21 cellular contexts compared by ENCODE assay signal in genomic region chrX:85994787-85995186, GRCh38. TPM values are rescaled to one million over a fixed set of nuclear protein-coding genes. Genes with fewer than 3 reads are reported as not detected.
DNase-seq lines count a peak whose midpoint lies in the region; ATAC-seq and TF ChIP-seq lines count a peak whose summit lies in the region.
"Had no signal": no experiment of that assay in that cellular context is flagged by ENCODE, and none has a peak within 500 bp of the region (broad histone marks: within the 10 kb centered on the region; RNA-seq: fewer than 3 reads in every experiment).

No MANE protein-coding gene starts in this region.

- H3K36me3 Mint-ChIP-seq in stimulated activated naive B cell treated with anti-CD40 and anti-IgM and Interleukin-4, amounts not matched to agents 10 μg/mL and 1 μg/mL and 100 μg/mL, for 72 hours = peaks cover 3 to 5% of the 10 kb centered on the region in 2 donors
- peaks cover 5% of the 10 kb centered on the region for H3K36me3 Mint-ChIP-seq in activated CD4-positive, alpha-beta T cell treated with anti-CD3 and anti-CD28 coated beads, Interleukin-2, amount 10 ng/mL, durations not matched to agents 24 days and 14 days (ENCODE audit: low read depth)

- intact Hi-C loops in activated CD4-positive, alpha-beta T cell treated with anti-CD3 and anti-CD28 coated beads, Interleukin-2, amount 10 ng/mL, durations not matched to agents 24 days and 14 days (cut with micrococcal nuclease) = no loop called here

- H3K27me3 Mint-ChIP-seq in stimulated activated naive B cell treated with anti-CD40 and anti-IgM and Interleukin-4, amounts not matched to agents 10 μg/mL and 1 μg/mL and 100 μg/mL, for 72 hours = no peaks in the 10 kb centered on the region
- no peaks in the 10 kb centered on the region for H3K27me3 Mint-ChIP-seq in activated CD4-positive, alpha-beta T cell treated with anti-CD3 and anti-CD28 coated beads, Interleukin-2, amount 10 ng/mL, durations not matched to agents 24 days and 14 days
- H3K27me3 Mint-ChIP-seq: B cell, IgD-negative memory B cell had no signal

- peak; percentile 7 for DNase-seq in DMS53 (lab: John Stamatoyannopoulos, UW)
- no peak for DNase-seq in DMS53 treated with DMSO at 0.1 percent for 48 hours (lab: John Stamatoyannopoulos, UW; ENCODE audit: unreplicated experiment)
- DNase-seq in choroid plexus epithelial cell (ENCODE audit: low read depth) = peak; percentile 6
- peak; percentile 24 for DNase-seq in iris pigment epithelial cell (ENCODE audit: low read depth)
- DNase-seq in stimulated activated naive B cell treated with anti-CD40 and anti-IgM and Interleukin-4, amounts not matched to agents 10 μg/mL and 1 μg/mL and 100 μg/mL, for 72 hours = no peak
- DNase-seq in globus pallidus (ENCODE audit: low spot score) = no peak
- DNase-seq in activated CD4-positive, alpha-beta T cell treated with anti-CD3 and anti-CD28 coated beads, Interleukin-2, amount 10 ng/mL, durations not matched to agents 24 days and 14 days = no peak
- DNase-seq: GDM1; Kasumi-1; MG63; NCI-H1048; NCI-H1436; NCI-H2029 treated with DMSO at 0.1 percent for 48 hours; NCI-H2171; NCI-H446; NK-92 treated with Interleukin-12 subunit alpha and Interleukin-12 subunit beta, amount 100 ng/mL, for 24 hours; Peyer's patch had no signal

- peaks cover 0 to 3% of the 10 kb centered on the region in 2 donors for H3K9me3 Mint-ChIP-seq in stimulated activated naive B cell treated with anti-CD40 and anti-IgM and Interleukin-4, amounts not matched to agents 10 μg/mL and 1 μg/mL and 100 μg/mL, for 72 hours
- H3K9me3 Mint-ChIP-seq in activated CD4-positive, alpha-beta T cell treated with anti-CD3 and anti-CD28 coated beads, Interleukin-2, amount 10 ng/mL, durations not matched to agents 24 days and 14 days = peaks cover 5% of the 10 kb centered on the region

- TF ChIP-seq CTCF in choroid plexus epithelial cell (conservative IDR thresholded peaks at IDR 0.05; ENCODE audit: low read depth, low read length) = no peak

- no peak for ATAC-seq in stimulated activated naive B cell treated with anti-CD40 and anti-IgM and Interleukin-4, amounts not matched to agents 10 μg/mL and 1 μg/mL and 100 μg/mL, for 72 hours (replicated peaks)
- ATAC-seq in GM18870 (IDR thresholded peaks at IDR 0.05; ENCODE audit: unreplicated experiment) = no peak

- peak overlapping the region; percentile 21 for H3K27ac Mint-ChIP-seq in stimulated activated naive B cell treated with anti-CD40 and anti-IgM and Interleukin-4, amounts not matched to agents 10 μg/mL and 1 μg/mL and 100 μg/mL, for 72 hours
- H3K27ac Mint-ChIP-seq in activated CD4-positive, alpha-beta T cell treated with anti-CD3 and anti-CD28 coated beads, Interleukin-2, amount 10 ng/mL, durations not matched to agents 24 days and 14 days = no peak overlapping the region
- H3K27ac Mint-ChIP-seq: B cell had no signal

- peaks cover 13 to 29% of the 10 kb centered on the region in 2 donors for H3K4me1 Mint-ChIP-seq in stimulated activated naive B cell treated with anti-CD40 and anti-IgM and Interleukin-4, amounts not matched to agents 10 μg/mL and 1 μg/mL and 100 μg/mL, for 72 hours
- H3K4me1 Mint-ChIP-seq in activated CD4-positive, alpha-beta T cell treated with anti-CD3 and anti-CD28 coated beads, Interleukin-2, amount 10 ng/mL, durations not matched to agents 24 days and 14 days = peaks cover 10% of the 10 kb centered on the region

- no peak overlapping the region for H3K4me3 ChIP-seq in choroid plexus epithelial cell (ENCODE audit: low read depth, low read length)
- H3K4me3 ChIP-seq: MG63, Peyer's patch, SJSA1 had no signal

- H3K4me3 Mint-ChIP-seq in stimulated activated naive B cell treated with anti-CD40 and anti-IgM and Interleukin-4, amounts not matched to agents 10 μg/mL and 1 μg/mL and 100 μg/mL, for 72 hours = no peak overlapping the region
- H3K4me3 Mint-ChIP-seq in activated CD4-positive, alpha-beta T cell treated with anti-CD3 and anti-CD28 coated beads, Interleukin-2, amount 10 ng/mL, durations not matched to agents 24 days and 14 days = no peak overlapping the region
- H3K4me3 Mint-ChIP-seq: B cell, IgD-negative memory B cell had no signal

RNA-seq across cellular contexts. Expression of gene CHM, which starts 52.6 kb away (rescaled TPM):
- 13.6 and 16.7 TPM in 2 replicates for total RNA-seq in activated CD4-positive, alpha-beta T cell treated with anti-CD3 and anti-CD28 coated beads, Interleukin-2, amount 10 ng/mL, durations not matched to agents 24 days and 14 days

Comparison
In these comparisons a context has a peak if more than half of its experiments do, and no peak if none do; other contexts are left out.
1. DNase-seq: peak in DMS53 (single experiment), choroid plexus epithelial cell (single experiment) and iris pigment epithelial cell (single experiment); none in DMS53 treated with DMSO at 0.1 percent for 48 hours (single experiment), stimulated activated naive B cell treated with anti-CD40 and anti-IgM and Interleukin-4, amounts not matched to agents 10 μg/mL and 1 μg/mL and 100 μg/mL, for 72 hours (single experiment), globus pallidus (single experiment) and activated CD4-positive, alpha-beta T cell treated with anti-CD3 and anti-CD28 coated beads, Interleukin-2, amount 10 ng/mL, durations not matched to agents 24 days and 14 days (single experiment).